8 cellular contexts compared by ENCODE assay signal in genomic region chr12:121015825-121016766, GRCh38. TPM values are rescaled to one million over a fixed set of nuclear protein-coding genes. Genes with fewer than 3 reads are reported as not detected.
A peak's percentile ranks its signal among the peaks of the same experiment; 100 is the strongest.
DNase-seq lines count a peak whose midpoint lies in the region; ATAC-seq, FAIRE-seq and TF ChIP-seq lines count a peak whose summit lies in the region.

Gene C12orf43 (minus strand): TSS chr12:121016487. CDS start chr12:121016474, 13 bp downstream.

- BruUV-seq in endothelial cell of umbilical vein (replicated peaks; lab: Mats Ljungman, UMichigan) = TSS peak; percentile 33

- H3K9me3 ChIP-seq in OCI-LY1 (ENCODE audit: low read length) (no peaks in the 10 kb centered on the region), endothelial cell of umbilical vein (replicated peaks; ENCODE audit: control insufficient read depth, insufficient read depth, low read length) (no peaks in the 10 kb centered on the region)

- H3K36me3 ChIP-seq in OCI-LY1 (ENCODE audit: insufficient read depth, low read length) = peaks cover 12% of the 10 kb centered on the region; the same call in 1 of the 2 replicates
- H3K36me3 ChIP-seq in endothelial cell of umbilical vein (ENCODE audit: control insufficient read depth in 2 of 2, extremely low read depth in 1 of 2, insufficient read depth in 2 of 2, low read length in 2 of 2) = peaks cover 0 to 6% of the 10 kb centered on the region in 2 experiments

- FAIRE-seq in endothelial cell of umbilical vein (lab: Jason Lieb, UNC) = peak; percentile 96

- intact Hi-C loops in endothelial cell of umbilical vein (cut with micrococcal nuclease) = no loop called here

- H3K9ac ChIP-seq in OCI-LY1 (ENCODE audit: low read length) = peak within 1 kb of the TSS; percentile 75
- peak within 1 kb of the TSS; percentile 72 for H3K9ac ChIP-seq in endothelial cell of umbilical vein (replicated peaks; ENCODE audit: extremely low read depth, insufficient read depth, low read length)

- H3F3A ChIP-seq in OCI-LY1 (ENCODE audit: insufficient read depth, low read length) = no peaks in the 10 kb centered on the region

- H3K79me2 ChIP-seq in OCI-LY1 (ENCODE audit: insufficient read depth, low read length) (peaks cover 5% of the 10 kb centered on the region; the same call in 1 of the 2 replicates), endothelial cell of umbilical vein (ENCODE audit: control insufficient read depth, insufficient read depth, low read length) (peaks cover 9% of the 10 kb centered on the region)

- peaks cover 13% of the 10 kb centered on the region for H3K4me1 ChIP-seq in OCI-LY1 (ENCODE audit: insufficient read depth, low read length, severe bottlenecking)
- peaks cover 3% of the 10 kb centered on the region for H3K4me1 ChIP-seq in endothelial cell of umbilical vein (ENCODE audit: control insufficient read depth, extremely low read depth, insufficient read depth, low read length)

- CTCF ChIA-PET in endothelial cell of umbilical vein (lab: Charles Lee) = no interaction called here

- peak; percentile 96 for DNase-seq in DMS 273 (lab: John Stamatoyannopoulos, UW; ENCODE audit: unreplicated experiment)
- DNase-seq in HuH-7 (ENCODE audit: low spot score) = peak; percentile 60
- peak; percentile 83 for DNase-seq in activated CD8-positive, alpha-beta memory T cell treated with anti-CD3 and anti-CD28 coated beads, Interleukin-2, amount 50 U/mL, for 24 hours (ENCODE audit: extremely low read depth)
- peak; percentile 91 for DNase-seq in endothelial cell of umbilical vein (ENCODE audit: low read depth, low spot score)
- peak; percentile 91 for DNase-seq in middle frontal gyrus (ENCODE audit: extremely low spot score, low spot score)
- DNase-seq in stimulated activated CD8-positive, alpha-beta memory T cell treated with anti-CD3 and anti-CD28 coated beads, Interleukin-2, amount 100 ng/mL, for 1 hour (ENCODE audit: low read depth in 2 of 2) = peak; percentile 84 to 85

- H3K4me2 ChIP-seq in OCI-LY1 (ENCODE audit: low read length) (peak within 1 kb of the TSS; percentile 97), endothelial cell of umbilical vein (ENCODE audit: insufficient read depth, low read length) (peak within 1 kb of the TSS; percentile 52)

- peak; percentile 91 for ATAC-seq in GM21526 (IDR thresholded peaks at IDR 0.05; ENCODE audit: low FRiP score, unreplicated experiment)

- H3K27ac ChIP-seq in OCI-LY1 (ENCODE audit: low read depth, low read length, poor library complexity, severe bottlenecking) (no peak within 1 kb of the TSS), endothelial cell of umbilical vein (ENCODE audit: insufficient read depth, low read depth, low read length) (peak within 1 kb of the TSS; percentile 30)

- H3K27me3 ChIP-seq in OCI-LY1 (ENCODE audit: insufficient read depth, low read length) (no peaks in the 10 kb centered on the region), endothelial cell of umbilical vein (ENCODE audit: control insufficient read depth in 2 of 2, insufficient read depth in 2 of 2, low read length in 2 of 2) (peaks cover 3 to 6% of the 10 kb centered on the region in 2 experiments)

- no peaks in the 10 kb centered on the region for H3K9me2 ChIP-seq in OCI-LY1 (ENCODE audit: low read depth, low read length)

- peak within 1 kb of the TSS; percentile 85 for H3K4me3 ChIP-seq in OCI-LY1 (ENCODE audit: low read depth, low read length, poor library complexity, severe bottlenecking)
- H3K4me3 ChIP-seq in endothelial cell of umbilical vein (replicated peaks in 1 of 3; ENCODE audit: insufficient read depth in 1 of 3, low read depth in 1 of 3, low read length in 3 of 3) = peak within 1 kb of the TSS; percentile 46 to 96 (median 77)

- no peaks in the 10 kb centered on the region for H4K20me1 ChIP-seq in OCI-LY1 (ENCODE audit: insufficient read depth, low read length)
- H4K20me1 ChIP-seq in endothelial cell of umbilical vein (replicated peaks; ENCODE audit: control insufficient read depth, extremely low read depth, insufficient read depth, low read length) = no peaks in the 10 kb centered on the region

- peak within 1 kb of the TSS; percentile 90; the same call in 1 of the 2 replicates for H2AFZ ChIP-seq in OCI-LY1 (ENCODE audit: low read length)
- peak within 1 kb of the TSS; percentile 63 for H2AFZ ChIP-seq in endothelial cell of umbilical vein (ENCODE audit: low read depth, low read length)

- H3K9me1 ChIP-seq in endothelial cell of umbilical vein (replicated peaks; ENCODE audit: control insufficient read depth, extremely low read depth, insufficient read depth, low read length) = no peaks in the 10 kb centered on the region

- POLR2A ChIA-PET in endothelial cell of umbilical vein (lab: Charles Lee) = no interaction called here

- TF ChIP-seq CTCF in OCI-LY1 (IDR thresholded peaks at IDR 0.05; ENCODE audit: low read length) (no peak), endothelial cell of umbilical vein (IDR thresholded peaks at IDR 0.05; ENCODE audit: extremely low read depth in 1 of 2, insufficient read depth in 1 of 2, low read depth in 1 of 2, low read length in 2 of 2) (no peak)

- dilution Hi-C loops in endothelial cell of umbilical vein (cut with MboI; ENCODE audit: extremely low pct_ligation_motif_present, low sequenced_read_pairs) = no loop called here

- peak; percentile 87 for TF ChIP-seq POLR2A in endothelial cell of umbilical vein (IDR thresholded peaks at IDR 0.05; ENCODE audit: low read depth, low read length)

TF ChIP-seq in endothelial cell of umbilical vein, 7 proteins besides CTCF, POLR2A, EP300 and RAD21:
- TF ChIP-seq MYC (IDR thresholded peaks at IDR 0.05; ENCODE audit: low read depth, low read length) (no peak), FOS (IDR thresholded peaks at IDR 0.05; ENCODE audit: borderline replicate concordance, insufficient read depth, low read length) (no peak), EZH2 (IDR thresholded peaks at IDR 0.05; ENCODE audit: borderline replicate concordance, low read depth, low read length, severe bottlenecking) (no peak), GATA2 (IDR thresholded peaks at IDR 0.05; ENCODE audit: insufficient read depth, insufficient read length, low read depth, low read length) (no peak), POLR2AphosphoS5 (IDR thresholded peaks at IDR 0.05; ENCODE audit: insufficient read depth, low read depth, low read length) (peak; percentile 74), JUN (IDR thresholded peaks at IDR 0.05; ENCODE audit: borderline replicate concordance, insufficient read depth, insufficient read length, low read depth) (peak; percentile 31)
- TF ChIP-seq, protein P1, sequence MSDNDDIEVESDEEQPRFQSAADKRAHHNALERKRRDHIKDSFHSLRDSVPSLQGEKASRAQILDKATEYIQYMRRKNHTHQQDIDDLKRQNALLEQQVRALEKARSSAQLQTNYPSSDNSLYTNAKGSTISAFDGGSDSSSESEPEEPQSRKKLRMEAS (IDR thresholded peaks at IDR 0.05; ENCODE audit: insufficient read depth, insufficient read length) = peak; percentile 53
TF ChIP-seq in endothelial cell of umbilical vein: peak in this region for 3.

RNA-seq across cellular contexts. Expression of gene C12orf43, which starts in this region (rescaled TPM):
- total RNA-seq in endothelial cell of umbilical vein = 24.7 and 26.1 TPM in 2 replicates
- polyA plus RNA-seq in endothelial cell of umbilical vein = 9.6 and 12.3 TPM in 2 replicates
- polyA plus RNA-seq in endothelial cell of umbilical vein (2011; cell fraction: cytosol; rRNA removed) = 16.8 and 19.6 TPM in 2 replicates
- polyA plus RNA-seq in endothelial cell of umbilical vein (2011; cell fraction: nucleus; rRNA removed) = 12.6 and 14.9 TPM in 2 replicates
- 15.6 and 17.2 TPM in 2 replicates for polyA plus RNA-seq in endothelial cell of umbilical vein (2012)
- 7.2 and 11.3 TPM in 2 replicates for polyA minus RNA-seq in endothelial cell of umbilical vein
- 4.9 TPM for polyA minus RNA-seq in endothelial cell of umbilical vein (2011; cell fraction: cytosol; rRNA and poly(A)+ RNA removed)
- polyA minus RNA-seq in endothelial cell of umbilical vein (2011; cell fraction: nucleus; rRNA and poly(A)+ RNA removed) = 10.5 and 12.4 TPM in 2 replicates
